ENCODE assay signal across 2 cellular contexts in genomic region chr16:31328322-31329052, GRCh38.
TF ChIP-seq lines count a peak whose summit lies in the region.

No MANE protein-coding gene starts in this region.

TF ChIP-seq in IMR-90, 13 proteins besides CTCF, POLR2A, EP300 and RAD21:
- TF ChIP-seq ELK1 (IDR thresholded peaks at IDR 0.05; ENCODE audit: borderline replicate concordance, low read depth, low read length) (no peak), CEBPB (IDR thresholded peaks at IDR 0.05; ENCODE audit: low read depth, low read length) (no peak), CHD1 (IDR thresholded peaks at IDR 0.05; ENCODE audit: low read depth, low read length) (no peak), USF2 (IDR thresholded peaks at IDR 0.05; ENCODE audit: low read depth, low read length) (no peak), NFE2L2 (IDR thresholded peaks at IDR 0.05; ENCODE audit: low read depth, low read length) (no peak), MAFK (IDR thresholded peaks at IDR 0.05; ENCODE audit: low read depth, low read length) (no peak), BHLHE40 (IDR thresholded peaks at IDR 0.05; ENCODE audit: low read depth, low read length) (no peak), MXI1 (IDR thresholded peaks at IDR 0.05; ENCODE audit: borderline replicate concordance, low read depth, low read length) (no peak), MAZ (IDR thresholded peaks at IDR 0.05; ENCODE audit: borderline replicate concordance, low read depth, low read length) (no peak), SMC3 (IDR thresholded peaks at IDR 0.05; ENCODE audit: low read depth, low read length) (no peak), RFX5 (IDR thresholded peaks at IDR 0.05; ENCODE audit: low read depth, low read length) (no peak), RCOR1 (IDR thresholded peaks at IDR 0.05; ENCODE audit: insufficient replicate concordance, low read length) (no peak), FOS (IDR thresholded peaks at IDR 0.05; ENCODE audit: low read depth, low read length) (no peak)

TF ChIP-seq in H1, 55 proteins besides CTCF, POLR2A, EP300 and RAD21:
- TF ChIP-seq HDAC2 (IDR thresholded peaks at IDR 0.05; ENCODE audit: borderline replicate concordance in 1 of 2, low read depth in 2 of 2, low read length in 2 of 2) = no peak
- TF ChIP-seq HDAC6 (IDR thresholded peaks at IDR 0.05; ENCODE audit: low read depth, low read length) = no peak
- no peak for TF ChIP-seq SUZ12 (IDR thresholded peaks at IDR 0.05; ENCODE audit: low read length)
- TF ChIP-seq GABPA (IDR thresholded peaks at IDR 0.05; ENCODE audit: borderline replicate concordance, insufficient read depth, low read length) = no peak
- TF ChIP-seq CBX8 (IDR thresholded peaks at IDR 0.05; ENCODE audit: borderline replicate concordance, low read depth, low read length) = no peak
- TF ChIP-seq RBBP5 (IDR thresholded peaks at IDR 0.05; ENCODE audit: borderline replicate concordance, low read depth, low read length) = 0 out of 2 replicates have a peak, but pooled peaks have one; percentile 1
- TF ChIP-seq SAP30 (IDR thresholded peaks at IDR 0.05; ENCODE audit: insufficient read depth, insufficient replicate concordance, low read length) = no peak
- TF ChIP-seq EGR1 (IDR thresholded peaks at IDR 0.05; ENCODE audit: borderline replicate concordance, low read depth, low read length) = no peak
